In the genomic region with DNA sequence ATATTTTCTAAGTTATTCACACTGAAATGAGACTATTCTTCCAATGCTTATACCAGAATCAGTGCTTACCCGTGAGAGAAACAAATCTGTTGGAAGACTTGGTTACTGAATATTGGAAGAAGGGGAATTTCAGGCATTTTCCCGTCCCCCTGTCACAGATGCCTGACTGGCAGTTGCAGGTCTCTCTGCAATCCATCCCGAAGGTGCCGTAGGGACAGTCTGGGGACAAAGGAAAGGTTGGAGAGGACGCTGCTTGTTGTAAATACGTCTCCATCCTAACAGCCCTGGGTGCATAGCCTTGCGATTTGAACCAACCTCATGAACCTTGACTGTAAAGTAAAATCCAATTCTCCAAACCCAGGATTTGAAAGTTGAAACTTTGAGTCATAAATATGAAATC, we compare ENCODE assay signal across 2 cellular contexts.
TF ChIP-seq lines count a peak whose summit lies in the region.

No MANE protein-coding gene starts in this region.

TF ChIP-seq in GM23338, 12 proteins besides CTCF, POLR2A, EP300 and RAD21 (continued from another document and continues in another):
- TF ChIP-seq, protein P1, sequence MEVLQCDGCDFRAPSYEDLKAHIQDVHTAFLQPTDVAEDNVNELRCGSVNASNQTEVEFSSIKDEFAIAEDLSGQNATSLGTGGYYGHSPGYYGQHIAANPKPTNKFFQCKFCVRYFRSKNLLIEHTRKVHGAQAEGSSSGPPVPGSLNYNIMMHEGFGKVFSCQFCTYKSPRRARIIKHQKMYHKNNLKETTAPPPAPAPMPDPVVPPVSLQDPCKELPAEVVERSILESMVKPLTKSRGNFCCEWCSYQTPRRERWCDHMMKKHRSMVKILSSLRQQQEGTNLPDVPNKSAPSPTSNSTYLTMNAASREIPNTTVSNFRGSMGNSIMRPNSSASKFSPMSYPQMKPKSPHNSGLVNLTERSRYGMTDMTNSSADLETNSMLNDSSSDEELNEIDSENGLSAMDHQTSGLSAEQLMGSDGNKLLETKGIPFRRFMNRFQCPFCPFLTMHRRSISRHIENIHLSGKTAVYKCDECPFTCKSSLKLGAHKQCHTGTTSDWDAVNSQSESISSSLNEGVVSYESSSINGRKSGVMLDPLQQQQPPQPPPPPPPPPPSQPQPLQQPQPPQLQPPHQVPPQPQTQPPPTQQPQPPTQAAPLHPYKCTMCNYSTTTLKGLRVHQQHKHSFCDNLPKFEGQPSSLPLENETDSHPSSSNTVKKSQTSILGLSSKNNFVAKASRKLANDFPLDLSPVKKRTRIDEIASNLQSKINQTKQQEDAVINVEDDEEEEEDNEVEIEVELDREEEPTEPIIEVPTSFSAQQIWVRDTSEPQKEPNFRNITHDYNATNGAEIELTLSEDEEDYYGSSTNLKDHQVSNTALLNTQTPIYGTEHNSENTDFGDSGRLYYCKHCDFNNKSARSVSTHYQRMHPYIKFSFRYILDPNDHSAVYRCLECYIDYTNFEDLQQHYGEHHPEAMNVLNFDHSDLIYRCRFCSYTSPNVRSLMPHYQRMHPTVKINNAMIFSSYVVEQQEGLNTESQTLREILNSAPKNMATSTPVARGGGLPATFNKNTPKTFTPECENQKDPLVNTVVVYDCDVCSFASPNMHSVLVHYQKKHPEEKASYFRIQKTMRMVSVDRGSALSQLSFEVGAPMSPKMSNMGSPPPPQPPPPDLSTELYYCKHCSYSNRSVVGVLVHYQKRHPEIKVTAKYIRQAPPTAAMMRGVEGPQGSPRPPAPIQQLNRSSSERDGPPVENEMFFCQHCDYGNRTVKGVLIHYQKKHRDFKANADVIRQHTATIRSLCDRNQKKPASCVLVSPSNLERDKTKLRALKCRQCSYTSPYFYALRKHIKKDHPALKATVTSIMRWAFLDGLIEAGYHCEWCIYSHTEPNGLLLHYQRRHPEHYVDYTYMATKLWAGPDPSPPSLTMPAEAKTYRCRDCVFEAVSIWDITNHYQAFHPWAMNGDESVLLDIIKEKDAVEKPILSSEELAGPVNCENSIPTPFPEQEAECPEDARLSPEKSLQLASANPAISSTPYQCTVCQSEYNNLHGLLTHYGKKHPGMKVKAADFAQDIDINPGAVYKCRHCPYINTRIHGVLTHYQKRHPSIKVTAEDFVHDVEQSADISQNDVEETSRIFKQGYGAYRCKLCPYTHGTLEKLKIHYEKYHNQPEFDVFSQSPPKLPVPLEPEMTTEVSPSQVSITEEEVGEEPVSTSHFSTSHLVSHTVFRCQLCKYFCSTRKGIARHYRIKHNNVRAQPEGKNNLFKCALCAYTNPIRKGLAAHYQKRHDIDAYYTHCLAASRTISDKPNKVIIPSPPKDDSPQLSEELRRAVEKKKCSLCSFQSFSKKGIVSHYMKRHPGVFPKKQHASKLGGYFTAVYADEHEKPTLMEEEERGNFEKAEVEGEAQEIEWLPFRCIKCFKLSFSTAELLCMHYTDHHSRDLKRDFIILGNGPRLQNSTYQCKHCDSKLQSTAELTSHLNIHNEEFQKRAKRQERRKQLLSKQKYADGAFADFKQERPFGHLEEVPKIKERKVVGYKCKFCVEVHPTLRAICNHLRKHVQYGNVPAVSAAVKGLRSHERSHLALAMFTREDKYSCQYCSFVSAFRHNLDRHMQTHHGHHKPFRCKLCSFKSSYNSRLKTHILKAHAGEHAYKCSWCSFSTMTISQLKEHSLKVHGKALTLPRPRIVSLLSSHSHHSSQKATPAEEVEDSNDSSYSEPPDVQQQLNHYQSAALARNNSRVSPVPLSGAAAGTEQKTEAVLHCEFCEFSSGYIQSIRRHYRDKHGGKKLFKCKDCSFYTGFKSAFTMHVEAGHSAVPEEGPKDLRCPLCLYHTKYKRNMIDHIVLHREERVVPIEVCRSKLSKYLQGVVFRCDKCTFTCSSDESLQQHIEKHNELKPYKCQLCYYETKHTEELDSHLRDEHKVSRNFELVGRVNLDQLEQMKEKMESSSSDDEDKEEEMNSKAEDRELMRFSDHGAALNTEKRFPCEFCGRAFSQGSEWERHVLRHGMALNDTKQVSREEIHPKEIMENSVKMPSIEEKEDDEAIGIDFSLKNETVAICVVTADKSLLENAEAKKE (CRISPR knock-in tag; IDR thresholded peaks at IDR 0.05), result no peak
- TF ChIP-seq EZH2 (IDR thresholded peaks at IDR 0.05; ENCODE audit: low read depth, unreplicated experiment), result no peak
- TF ChIP-seq ZNF331 (CRISPR knock-in tag; IDR thresholded peaks at IDR 0.05; ENCODE audit: low read depth), result no peak
- TF ChIP-seq EZH2phosphoT487 (IDR thresholded peaks at IDR 0.05; ENCODE audit: unreplicated experiment), result no peak
- no peak for TF ChIP-seq ZNF114 (CRISPR knock-in tag; IDR thresholded peaks at IDR 0.05)
- TF ChIP-seq, protein P2, sequence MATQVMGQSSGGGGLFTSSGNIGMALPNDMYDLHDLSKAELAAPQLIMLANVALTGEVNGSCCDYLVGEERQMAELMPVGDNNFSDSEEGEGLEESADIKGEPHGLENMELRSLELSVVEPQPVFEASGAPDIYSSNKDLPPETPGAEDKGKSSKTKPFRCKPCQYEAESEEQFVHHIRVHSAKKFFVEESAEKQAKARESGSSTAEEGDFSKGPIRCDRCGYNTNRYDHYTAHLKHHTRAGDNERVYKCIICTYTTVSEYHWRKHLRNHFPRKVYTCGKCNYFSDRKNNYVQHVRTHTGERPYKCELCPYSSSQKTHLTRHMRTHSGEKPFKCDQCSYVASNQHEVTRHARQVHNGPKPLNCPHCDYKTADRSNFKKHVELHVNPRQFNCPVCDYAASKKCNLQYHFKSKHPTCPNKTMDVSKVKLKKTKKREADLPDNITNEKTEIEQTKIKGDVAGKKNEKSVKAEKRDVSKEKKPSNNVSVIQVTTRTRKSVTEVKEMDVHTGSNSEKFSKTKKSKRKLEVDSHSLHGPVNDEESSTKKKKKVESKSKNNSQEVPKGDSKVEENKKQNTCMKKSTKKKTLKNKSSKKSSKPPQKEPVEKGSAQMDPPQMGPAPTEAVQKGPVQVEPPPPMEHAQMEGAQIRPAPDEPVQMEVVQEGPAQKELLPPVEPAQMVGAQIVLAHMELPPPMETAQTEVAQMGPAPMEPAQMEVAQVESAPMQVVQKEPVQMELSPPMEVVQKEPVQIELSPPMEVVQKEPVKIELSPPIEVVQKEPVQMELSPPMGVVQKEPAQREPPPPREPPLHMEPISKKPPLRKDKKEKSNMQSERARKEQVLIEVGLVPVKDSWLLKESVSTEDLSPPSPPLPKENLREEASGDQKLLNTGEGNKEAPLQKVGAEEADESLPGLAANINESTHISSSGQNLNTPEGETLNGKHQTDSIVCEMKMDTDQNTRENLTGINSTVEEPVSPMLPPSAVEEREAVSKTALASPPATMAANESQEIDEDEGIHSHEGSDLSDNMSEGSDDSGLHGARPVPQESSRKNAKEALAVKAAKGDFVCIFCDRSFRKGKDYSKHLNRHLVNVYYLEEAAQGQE (IDR thresholded peaks at IDR 0.05; ENCODE audit: unreplicated experiment), result no peak
- TF ChIP-seq POLR2AphosphoS5 (IDR thresholded peaks at IDR 0.05; ENCODE audit: low read depth), result no peak
- no peak for TF ChIP-seq NANOG (IDR thresholded peaks at IDR 0.05; ENCODE audit: borderline replicate concordance)
- TF ChIP-seq JUNB (IDR thresholded peaks at IDR 0.05; ENCODE audit: unreplicated experiment), result no peak
- TF ChIP-seq, protein P3, sequence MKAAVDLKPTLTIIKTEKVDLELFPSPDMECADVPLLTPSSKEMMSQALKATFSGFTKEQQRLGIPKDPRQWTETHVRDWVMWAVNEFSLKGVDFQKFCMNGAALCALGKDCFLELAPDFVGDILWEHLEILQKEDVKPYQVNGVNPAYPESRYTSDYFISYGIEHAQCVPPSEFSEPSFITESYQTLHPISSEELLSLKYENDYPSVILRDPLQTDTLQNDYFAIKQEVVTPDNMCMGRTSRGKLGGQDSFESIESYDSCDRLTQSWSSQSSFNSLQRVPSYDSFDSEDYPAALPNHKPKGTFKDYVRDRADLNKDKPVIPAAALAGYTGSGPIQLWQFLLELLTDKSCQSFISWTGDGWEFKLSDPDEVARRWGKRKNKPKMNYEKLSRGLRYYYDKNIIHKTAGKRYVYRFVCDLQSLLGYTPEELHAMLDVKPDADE (IDR thresholded peaks at IDR 0.05), result no peak

TF ChIP-seq in SK-N-SH treated with all-trans-retinoic acid at 6 μM for 48 hours, 23 proteins besides CTCF, POLR2A, EP300 and RAD21 (continued from another document):
- TF ChIP-seq, protein P4, sequence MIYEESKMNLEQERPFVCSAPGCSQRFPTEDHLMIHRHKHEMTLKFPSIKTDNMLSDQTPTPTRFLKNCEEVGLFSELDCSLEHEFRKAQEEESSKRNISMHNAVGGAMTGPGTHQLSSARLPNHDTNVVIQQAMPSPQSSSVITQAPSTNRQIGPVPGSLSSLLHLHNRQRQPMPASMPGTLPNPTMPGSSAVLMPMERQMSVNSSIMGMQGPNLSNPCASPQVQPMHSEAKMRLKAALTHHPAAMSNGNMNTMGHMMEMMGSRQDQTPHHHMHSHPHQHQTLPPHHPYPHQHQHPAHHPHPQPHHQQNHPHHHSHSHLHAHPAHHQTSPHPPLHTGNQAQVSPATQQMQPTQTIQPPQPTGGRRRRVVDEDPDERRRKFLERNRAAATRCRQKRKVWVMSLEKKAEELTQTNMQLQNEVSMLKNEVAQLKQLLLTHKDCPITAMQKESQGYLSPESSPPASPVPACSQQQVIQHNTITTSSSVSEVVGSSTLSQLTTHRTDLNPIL (CRISPR knock-in tag; IDR thresholded peaks at IDR 0.05; ENCODE audit: low read depth), result no peak
- TF ChIP-seq ISL1 (CRISPR knock-in tag; IDR thresholded peaks at IDR 0.05), result no peak
- TF ChIP-seq, protein P5, sequence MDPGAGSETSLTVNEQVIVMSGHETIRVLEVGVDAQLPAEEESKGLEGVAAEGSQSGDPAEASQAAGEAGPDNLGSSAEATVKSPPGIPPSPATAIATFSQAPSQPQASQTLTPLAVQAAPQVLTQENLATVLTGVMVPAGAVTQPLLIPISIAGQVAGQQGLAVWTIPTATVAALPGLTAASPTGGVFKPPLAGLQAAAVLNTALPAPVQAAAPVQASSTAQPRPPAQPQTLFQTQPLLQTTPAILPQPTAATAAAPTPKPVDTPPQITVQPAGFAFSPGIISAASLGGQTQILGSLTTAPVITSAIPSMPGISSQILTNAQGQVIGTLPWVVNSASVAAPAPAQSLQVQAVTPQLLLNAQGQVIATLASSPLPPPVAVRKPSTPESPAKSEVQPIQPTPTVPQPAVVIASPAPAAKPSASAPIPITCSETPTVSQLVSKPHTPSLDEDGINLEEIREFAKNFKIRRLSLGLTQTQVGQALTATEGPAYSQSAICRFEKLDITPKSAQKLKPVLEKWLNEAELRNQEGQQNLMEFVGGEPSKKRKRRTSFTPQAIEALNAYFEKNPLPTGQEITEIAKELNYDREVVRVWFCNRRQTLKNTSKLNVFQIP (CRISPR knock-in tag; IDR thresholded peaks at IDR 0.05; ENCODE audit: borderline replicate concordance, low read depth), result no peak
